2 cellular contexts compared by ENCODE assay signal in the genomic region with DNA sequence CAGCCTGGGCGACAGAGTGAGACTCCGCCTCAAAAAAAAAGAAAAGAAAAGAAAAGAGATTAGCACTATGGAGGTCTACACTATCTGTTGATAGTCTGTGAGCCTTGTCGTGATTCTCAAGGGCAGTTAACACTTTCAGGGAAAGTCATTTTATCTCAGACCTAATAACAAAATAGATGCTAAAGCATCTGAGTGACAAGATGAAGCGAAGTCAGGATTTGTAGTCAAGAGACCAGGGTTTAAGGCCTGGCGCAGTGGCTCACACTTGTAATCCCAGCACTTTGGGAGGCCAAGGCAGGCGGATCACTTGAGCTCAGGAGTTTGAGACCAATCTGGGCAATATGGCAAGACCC.
TF ChIP-seq lines count a peak whose summit lies in the region.

No MANE protein-coding gene starts in this region.

TF ChIP-seq in A549, 52 proteins besides CTCF, POLR2A, EP300 and RAD21:
- no peak for TF ChIP-seq SMC3 (IDR thresholded peaks at IDR 0.05)
- TF ChIP-seq HOXB13 (CRISPR knock-in tag; IDR thresholded peaks at IDR 0.05; ENCODE audit: low read depth), result no peak
- peak; percentile 51; the same call in 1 of the 2 replicates for TF ChIP-seq HOXA7 (CRISPR knock-in tag; IDR thresholded peaks at IDR 0.05)
- TF ChIP-seq ESRRA (IDR thresholded peaks at IDR 0.05; ENCODE audit: borderline replicate concordance, low read length), result no peak

TF ChIP-seq in H1, 55 proteins besides CTCF, POLR2A, EP300 and RAD21:
- TF ChIP-seq RNF2 (IDR thresholded peaks at IDR 0.05; ENCODE audit: borderline replicate concordance, low read depth, low read length, missing control alignments, poor library complexity, severe bottlenecking) (no peak), CHD2 (IDR thresholded peaks at IDR 0.05; ENCODE audit: low read length) (no peak), POLR2AphosphoS5 (IDR thresholded peaks at IDR 0.05; ENCODE audit: low read depth, low read length) (peak; percentile 9; the same call in 1 of the 2 replicates), CBX5 (IDR thresholded peaks at IDR 0.05; ENCODE audit: low read depth, low read length) (no peak), YY1 (IDR thresholded peaks at IDR 0.05; ENCODE audit: low read depth, low read length) (no peak), SP2 (IDR thresholded peaks at IDR 0.05; ENCODE audit: low read length) (no peak), CEBPB (IDR thresholded peaks at IDR 0.05; ENCODE audit: low read depth, low read length) (no peak), HDAC6 (IDR thresholded peaks at IDR 0.05; ENCODE audit: low read depth, low read length) (no peak)
TF ChIP-seq in H1: peak in this region for 1.
